Comparison of ENCODE assay signal across 35 cellular contexts in the genomic region with DNA sequence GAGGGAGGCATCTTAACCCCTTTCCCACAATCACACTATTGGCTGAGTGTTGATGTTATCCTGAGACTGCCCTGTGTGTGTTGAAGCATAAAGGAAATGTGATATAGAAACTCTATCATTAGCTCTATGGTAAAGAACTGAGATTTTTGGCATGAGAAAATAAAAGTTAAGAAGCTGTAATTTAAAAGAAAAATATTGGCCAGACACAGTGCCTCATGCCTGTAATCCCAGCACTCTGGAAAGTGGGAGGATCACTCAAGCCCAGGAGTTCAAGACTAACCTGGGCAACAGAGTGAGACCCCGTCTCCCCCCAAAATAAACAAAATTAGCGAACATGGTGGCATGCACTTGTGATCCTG. TPM values are rescaled to one million over a fixed set of nuclear protein-coding genes. Genes with fewer than 3 reads are reported as not detected.
"Had no signal": no experiment of that assay in that cellular context is flagged by ENCODE, and none has a peak within 500 bp of the region (broad histone marks: within the 10 kb centered on the region; RNA-seq: fewer than 3 reads in every experiment).

No MANE protein-coding gene starts in this region.

- H3K36me3 ChIP-seq: adrenal gland, MG63 had no signal

- H3K9me3 Mint-ChIP-seq: activated B cell treated with CpG ODN at 0.5 μM for 24 hours; activated CD4-positive, alpha-beta memory T cell treated with anti-CD3 and anti-CD28 coated beads for 36 hours; activated naive CD4-positive, alpha-beta T cell treated with anti-CD3 and anti-CD28 coated beads for 36 hours; activated naive CD4-positive, alpha-beta T cell treated with anti-CD3 and anti-CD28 coated beads, Interleukin-2, amount 50 U/mL, for 72 hours; activated T-cell treated with anti-CD3 and anti-CD28 coated beads, Interleukin-2, amount 50 U/mL, for 4 hours; activated T-helper 1 cell treated with anti-CD3 and anti-CD28 coated beads, Interleukin-12 subunit alpha, Interleukin-12 subunit beta, Interleukin-2, Interleukin-4 antibody, amounts not matched to agents 30 ng/mL and 10 ng/mL and 1 ng/mL, durations not matched to agents 14 hours and 24 hours and 36 hours had no signal

- H3K27ac ChIP-seq: adrenal gland, RWPE1 had no signal

- H3K36me3 Mint-ChIP-seq: activated CD4-positive, alpha-beta memory T cell treated with anti-CD3 and anti-CD28 coated beads for 36 hours; activated naive CD4-positive, alpha-beta T cell treated with anti-CD3 and anti-CD28 coated beads, Interleukin-2, amount 50 U/mL, for 72 hours; brain had no signal

- H3K4me3 Mint-ChIP-seq: activated B cell treated with CpG ODN at 0.5 μM for 24 hours; activated CD4-positive, alpha-beta memory T cell treated with anti-CD3 and anti-CD28 coated beads for 36 hours; activated naive CD4-positive, alpha-beta T cell treated with anti-CD3 and anti-CD28 coated beads for 36 hours; activated T-cell treated with anti-CD3 and anti-CD28 coated beads, Interleukin-2, amount 50 U/mL, for 4 hours; activated T-helper 1 cell treated with anti-CD3 and anti-CD28 coated beads, Interleukin-12 subunit alpha, Interleukin-12 subunit beta, Interleukin-2, Interleukin-4 antibody, amounts not matched to agents 30 ng/mL and 10 ng/mL and 1 ng/mL, durations not matched to agents 14 hours and 24 hours and 36 hours; brain had no signal

- H3K4me3 ChIP-seq: adrenal gland, MG63 had no signal

- DNase-seq: activated B cell treated with CpG ODN at 0.5 μM for 24 hours; activated CD4-positive, alpha-beta memory T cell treated with anti-CD3 and anti-CD28 coated beads for 36 hours; activated CD4-positive, alpha-beta T cell treated with anti-CD3 and anti-CD28 coated beads for 4 hours; activated CD4-positive, alpha-beta T cell treated with anti-CD3 and anti-CD28 coated beads, Interleukin-2, amount 50 U/mL, for 1 hour; activated CD4-positive, CD25-positive, alpha-beta regulatory T cell treated with anti-CD3 and anti-CD28 coated beads, Interleukin-2, amount 50 U/mL, for 72 hours; activated CD8-positive, alpha-beta memory T cell treated with anti-CD3 and anti-CD28 coated beads, Interleukin-2, amount 50 U/mL, for 4 hours; activated gamma-delta T cell treated with Interleukin-2 at 50 U/mL for 16 hours; activated naive CD4-positive, alpha-beta T cell treated with anti-CD3 and anti-CD28 coated beads for 36 hours; activated T-cell treated with anti-CD3 and anti-CD28 coated beads for 4 hours; activated T-cell treated with anti-CD3 and anti-CD28 coated beads, Interleukin-2, amount 50 U/mL, for 4 hours; adrenal gland; caudate nucleus; cerebellar nuclear complex; MG63; NCI-H1048; NCI-H1105 treated with DMSO at 0.1 percent for 48 hours; NCI-H1436; NCI-H1694; NCI-H1930; NCI-H2081 treated with DMSO at 0.1 percent for 48 hours; NCI-H226; NCI-H446 treated with DMSO at 0.1 percent for 48 hours; NCI-H524; SIG-M5; SW 1271; T-helper 1 cell; T-helper 2 cell; T-helper 9 cell had no signal

- H3K27ac Mint-ChIP-seq: activated B cell treated with CpG ODN at 0.5 μM for 24 hours; activated CD4-positive, alpha-beta memory T cell treated with anti-CD3 and anti-CD28 coated beads for 36 hours; activated naive CD4-positive, alpha-beta T cell treated with anti-CD3 and anti-CD28 coated beads for 36 hours; activated naive CD4-positive, alpha-beta T cell treated with anti-CD3 and anti-CD28 coated beads, Interleukin-2, amount 50 U/mL, for 72 hours; activated T-helper 1 cell treated with anti-CD3 and anti-CD28 coated beads, Interleukin-12 subunit alpha, Interleukin-12 subunit beta, Interleukin-2, Interleukin-4 antibody, amounts not matched to agents 30 ng/mL and 10 ng/mL and 1 ng/mL, durations not matched to agents 14 hours and 24 hours and 36 hours; brain had no signal

- FAIRE-seq: bronchial epithelial cell, RCC 7860 had no signal

- ATAC-seq: activated naive CD4-positive, alpha-beta T cell treated with anti-CD3 and anti-CD28 coated beads, Interleukin-2, amount 50 U/mL, for 72 hours; activated T-cell treated with anti-CD3 and anti-CD28 coated beads, Interleukin-2, amount 50 U/mL, for 4 hours; Right ventricle myocardium inferior had no signal

- H3K9me3 ChIP-seq: adrenal gland, MG63 had no signal

- H3K27me3 ChIP-seq: MG63 had no signal

RNA-seq across cellular contexts. Expression of a gene that starts 14.2 kb away (rescaled TPM):
- total RNA-seq: activated T-helper 1 cell treated with anti-CD3 and anti-CD28 coated beads, Interleukin-12 subunit alpha, Interleukin-12 subunit beta, Interleukin-2, Interleukin-4 antibody, amounts not matched to agents 30 ng/mL and 10 ng/mL and 1 ng/mL, durations not matched to agents 14 hours and 24 hours and 36 hours had no signal
